Comparison of ENCODE assay signal across 11 cellular contexts in the genomic region with DNA sequence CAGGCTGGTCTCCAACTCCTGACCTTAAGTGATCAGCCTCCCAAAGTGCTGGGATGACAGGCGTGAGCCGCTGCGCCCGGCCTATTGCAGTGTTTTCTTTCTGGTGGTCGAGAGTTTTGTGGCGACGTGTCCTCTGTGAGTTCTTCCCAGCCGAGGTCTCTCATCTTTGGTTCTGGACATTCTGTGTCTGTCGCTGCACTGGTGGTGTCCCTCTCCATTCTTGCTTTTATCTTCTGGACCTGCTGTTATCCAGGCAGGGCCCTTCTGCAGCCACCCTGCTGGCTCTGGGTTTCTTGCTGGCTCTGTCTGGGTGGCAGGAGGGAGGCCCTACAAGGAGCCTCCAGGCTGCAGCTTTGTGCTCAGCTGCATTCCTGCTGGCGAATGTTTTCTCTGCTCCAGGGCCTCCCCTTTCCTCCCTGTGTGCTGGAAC. TPM values are rescaled to one million over a fixed set of nuclear protein-coding genes. Genes with fewer than 3 reads are reported as not detected.
DNase-seq lines count a peak whose midpoint lies in the region; ATAC-seq and TF ChIP-seq lines count a peak whose summit lies in the region.
"Had no signal": no experiment of that assay in that cellular context is flagged by ENCODE, and none has a peak within 500 bp of the region (broad histone marks: within the 10 kb centered on the region; RNA-seq: fewer than 3 reads in every experiment).

No MANE protein-coding gene starts in this region.

- no peak overlapping the region for H3K4me3 ChIP-seq in BLaER1 treated with 17β-estradiol and CSF1 and Interleukin-3, amounts not matched to agents 10 nM and 100 nM
- no peak overlapping the region for H3K4me3 ChIP-seq in GM23338
- no peak overlapping the region for H3K4me3 ChIP-seq in mucosa of descending colon
- H3K4me3 ChIP-seq: gastroesophageal sphincter, skin epidermis had no signal

- H2AFZ ChIP-seq in GM23338: no peak overlapping the region

- no peaks in the 10 kb centered on the region for H3K79me2 ChIP-seq in GM23338 (replicated peaks; ENCODE audit: insufficient read depth)

- H3K9me2 ChIP-seq in GM23338 (ENCODE audit: insufficient read depth): no peaks in the 10 kb centered on the region

- no peak for DNase-seq in GM23338 (ENCODE audit: low spot score)
- no peak for DNase-seq in activated naive CD8-positive, alpha-beta T cell treated with anti-CD3 and anti-CD28 coated beads for 36 hours
- DNase-seq in mucosa of descending colon: peak in 2 of 3 donors; percentile 18 to 21
- no peak for DNase-seq in dedifferentiated amniotic fluid mesenchymal stem cell (ENCODE audit: extremely low spot score)
- DNase-seq in NCI-H187 treated with DMSO at 0.1 percent for 48 hours (lab: John Stamatoyannopoulos, UW): no peak
- no peak for DNase-seq in NCI-H510A (lab: John Stamatoyannopoulos, UW)
- DNase-seq: activated CD4-positive, CD25-positive, alpha-beta regulatory T cell had no signal

- peak overlapping the region in 3 of 11 experiments; percentile 60 to 66 (median 64); a peak in 4 of 22 replicates for H3K27ac ChIP-seq in BLaER1 treated with 17β-estradiol and CSF1 and Interleukin-3, amounts not matched to agents 10 nM and 100 nM
- no peak overlapping the region for H3K27ac ChIP-seq in GM23338 (ENCODE audit: low read depth)

- H3K9ac ChIP-seq in BLaER1 treated with 17β-estradiol and CSF1 and Interleukin-3, amounts not matched to agents 10 nM and 100 nM: peak overlapping the region in 3 of 11 experiments; percentile 56 to 73 (median 69); a peak in 5 of 22 replicates

- peak overlapping the region; percentile 66 to 95 (median 84); a peak in 20 of 22 replicates for H3K4me2 ChIP-seq in BLaER1 treated with 17β-estradiol and CSF1 and Interleukin-3, amounts not matched to agents 10 nM and 100 nM
- no peak overlapping the region for H3K4me2 ChIP-seq in GM23338

- no peaks in the 10 kb centered on the region for H3K9me3 ChIP-seq in BLaER1 treated with 17β-estradiol and CSF1 and Interleukin-3, amounts not matched to agents 10 nM and 100 nM (replicated peaks in 1 of 11)
- H3K9me3 ChIP-seq in mucosa of descending colon: no peaks in the 10 kb centered on the region
- H3K9me3 ChIP-seq: gastroesophageal sphincter had no signal

- peaks cover 16% of the 10 kb centered on the region for H3K27me3 Mint-ChIP-seq in GM23338 (ENCODE audit: insufficient read depth, low read depth, poor library complexity)
- peaks cover 3% of the 10 kb centered on the region for H3K27me3 Mint-ChIP-seq in activated naive CD8-positive, alpha-beta T cell treated with anti-CD3 and anti-CD28 coated beads for 36 hours

- H3F3A ChIP-seq in GM23338 (replicated peaks; ENCODE audit: low read depth): peaks cover 6% of the 10 kb centered on the region; the same call in 1 of the 2 replicates

- no peak overlapping the region for H3K27ac Mint-ChIP-seq in GM23338
- peak overlapping the region; percentile 93 for H3K27ac Mint-ChIP-seq in activated naive CD8-positive, alpha-beta T cell treated with anti-CD3 and anti-CD28 coated beads for 36 hours
- H3K27ac Mint-ChIP-seq: memory B cell had no signal

- no peaks in the 10 kb centered on the region for H3K36me3 ChIP-seq in BLaER1 treated with 17β-estradiol and CSF1 and Interleukin-3, amounts not matched to agents 10 nM and 100 nM
- H3K36me3 ChIP-seq in GM23338 (ENCODE audit: insufficient read depth) (no peaks in the 10 kb centered on the region), mucosa of descending colon (ENCODE audit: low read depth) (no peaks in the 10 kb centered on the region)
- H3K36me3 ChIP-seq: gastroesophageal sphincter had no signal

- no peak overlapping the region for H3K4me3 Mint-ChIP-seq in GM23338
- peak overlapping the region; percentile 80 for H3K4me3 Mint-ChIP-seq in activated naive CD8-positive, alpha-beta T cell treated with anti-CD3 and anti-CD28 coated beads for 36 hours
- H3K4me3 Mint-ChIP-seq: memory B cell had no signal

- ATAC-seq in GM23338: peak; percentile 14; the same call in 2 of the 3 replicates
- ATAC-seq in mucosa of descending colon: no peak
- ATAC-seq: gastroesophageal sphincter had no signal

- peaks cover 30% of the 10 kb centered on the region for H3K4me1 Mint-ChIP-seq in GM23338
- H3K4me1 Mint-ChIP-seq in activated naive CD8-positive, alpha-beta T cell treated with anti-CD3 and anti-CD28 coated beads for 36 hours: peaks cover 40% of the 10 kb centered on the region

- H3K4me1 ChIP-seq in BLaER1 treated with 17β-estradiol and CSF1 and Interleukin-3, amounts not matched to agents 10 nM and 100 nM: peaks cover 57 to 87% (median 77%) of the 10 kb centered on the region in 10 experiments
- H3K4me1 ChIP-seq in GM23338 (ENCODE audit: insufficient read depth) (no peaks in the 10 kb centered on the region), mucosa of descending colon (ENCODE audit: low read depth) (peaks cover 15% of the 10 kb centered on the region)
- H3K4me1 ChIP-seq: gastroesophageal sphincter had no signal

- H3K36me3 Mint-ChIP-seq in GM23338 (ENCODE audit: low read depth): no peaks in the 10 kb centered on the region; the same call in 2 of the 3 replicates
- peaks cover 34% of the 10 kb centered on the region for H3K36me3 Mint-ChIP-seq in activated naive CD8-positive, alpha-beta T cell treated with anti-CD3 and anti-CD28 coated beads for 36 hours
- H3K36me3 Mint-ChIP-seq: memory B cell had no signal

- peaks cover 3% of the 10 kb centered on the region; the same call in 1 of the 3 replicates for H3K9me3 Mint-ChIP-seq in GM23338
- H3K9me3 Mint-ChIP-seq in activated naive CD8-positive, alpha-beta T cell treated with anti-CD3 and anti-CD28 coated beads for 36 hours: no peaks in the 10 kb centered on the region
- H3K9me3 Mint-ChIP-seq: memory B cell had no signal

- TF ChIP-seq CTCF in GM23338 (conservative IDR thresholded peaks at IDR 0.05; ENCODE audit: low read depth in 2 of 2) (no peak), mucosa of descending colon (IDR thresholded peaks at IDR 0.05) (no peak)

- intact Hi-C loops in mucosa of descending colon (cut with DNase I, micrococcal nuclease): no loop called here

- H3K27me3 ChIP-seq in BLaER1 treated with 17β-estradiol and CSF1 and Interleukin-3, amounts not matched to agents 10 nM and 100 nM: peaks cover 0 to 39% (median 0%) of the 10 kb centered on the region in 11 experiments; a peak in 8 of 22 replicates
- no peaks in the 10 kb centered on the region for H3K27me3 ChIP-seq in GM23338 (ENCODE audit: insufficient read depth)

- peaks cover 0 to 24% (median 0%) of the 10 kb centered on the region in 11 experiments; a peak in 3 of 22 replicates for H4K20me1 ChIP-seq in BLaER1 treated with 17β-estradiol and CSF1 and Interleukin-3, amounts not matched to agents 10 nM and 100 nM
- no peaks in the 10 kb centered on the region for H4K20me1 ChIP-seq in GM23338 (replicated peaks; ENCODE audit: insufficient read depth)

TF ChIP-seq in GM23338, 12 proteins besides CTCF, POLR2A, EP300 and RAD21:
- TF ChIP-seq CREB1 (CRISPR knock-in tag; IDR thresholded peaks at IDR 0.05; ENCODE audit: low read depth) (no peak), EZH2 (IDR thresholded peaks at IDR 0.05; ENCODE audit: low read depth, unreplicated experiment) (no peak), STAT1 (IDR thresholded peaks at IDR 0.05; ENCODE audit: unreplicated experiment) (no peak)
TF ChIP-seq in GM23338: peak in this region for 0.

RNA-seq across cellular contexts. Expression of gene EXOC3, which starts 49.1 kb away (rescaled TPM):
- total RNA-seq in GM23338 (2014; rRNA removed; shearing (Covaris generic)): 24.2 and 31.6 TPM in 2 replicates
- polyA plus RNA-seq in GM23338 (2016; fragmentation: Nextera tagmentation; extraction: Ambion mirVana): 13.4 and 13.8 TPM in 2 replicates
- total RNA-seq in activated naive CD8-positive, alpha-beta T cell treated with anti-CD3 and anti-CD28 coated beads for 36 hours: 10 to 100 TPM; 58.2 to 61.2 TPM
- 10 to 100 TPM; 67.0 to 89.1 (median 76.8) TPM for total RNA-seq in mucosa of descending colon

Comparison
In these comparisons a context has a peak if more than half of its experiments do, and no peak if none do; other contexts are left out.
1. DNase-seq: peak in mucosa of descending colon (2 of 3); none in GM23338 (single experiment), activated naive CD8-positive, alpha-beta T cell treated with anti-CD3 and anti-CD28 coated beads for 36 hours (single experiment), dedifferentiated amniotic fluid mesenchymal stem cell (single experiment), NCI-H187 treated with DMSO at 0.1 percent for 48 hours (single experiment) and NCI-H510A (single experiment).